In genomic region chr17:42677921-42678781, GRCh38 we compare ENCODE assay signal across 8 cellular contexts. TPM values are rescaled to one million over a fixed set of nuclear protein-coding genes. Genes with fewer than 3 reads are reported as not detected.
A peak's percentile ranks its signal among the peaks of the same experiment; 100 is the strongest.
DNase-seq lines count a peak whose midpoint lies in the region; ATAC-seq and TF ChIP-seq lines count a peak whose summit lies in the region.

No MANE protein-coding gene starts in this region.

- H3K4me1 ChIP-seq in liver (ENCODE audit: control insufficient read depth in 4 of 4, insufficient read depth in 4 of 4, low read length in 3 of 4) = peaks cover 25 to 73% (median 38%) of the 10 kb centered on the region in 4 donors

- DNase-seq in GM10266 (ENCODE audit: extremely low spot score) (peak; percentile 95), HL-60 (ENCODE audit: low read depth in 1 of 2, low spot score in 1 of 2) (peak; percentile 74 to 81), NCI-H774 (lab: John Stamatoyannopoulos, UW) (peak; percentile 94), dorsolateral prefrontal cortex (peak; percentile 74 to 89 (median 82))
- peak; percentile 86 for DNase-seq in activated CD4-positive, alpha-beta memory T cell treated with anti-CD3 and anti-CD28 coated beads for 36 hours
- DNase-seq in stimulated activated CD4-positive, alpha-beta T cell treated with anti-CD3 and anti-CD28 coated beads, Interleukin-4, amount 100 ng/mL, for 1 hour = peak; percentile 81

- POLR2A ChIA-PET in activated CD4-positive, alpha-beta memory T cell treated with anti-CD3 and anti-CD28 coated beads for 36 hours (lab: Charles Lee) = interaction anchor here (0.9 to 1.5 kb wide), 3 partner anchors 9 to 155 kb away, joined by 3 to 4 read pairs (median 3); partner anchors contain the start of gene PSME3

- TF ChIP-seq CTCF in GM10266 (IDR thresholded peaks at IDR 0.05; ENCODE audit: control insufficient read depth, insufficient read depth, low read depth, missing control alignments) (no peak), HL-60 (IDR thresholded peaks at IDR 0.05; ENCODE audit: insufficient read depth, low read length) (no peak), dorsolateral prefrontal cortex (IDR thresholded peaks at IDR 0.05 in 54 of 56, conservative IDR thresholded peaks at IDR 0.05 in 2 of 56; ENCODE audit: low read depth in 1 of 56, partially characterized antibody in 56 of 56) (peak in 14 of 56 donors; percentile 1 to 39 (median 20)), liver (IDR thresholded peaks at IDR 0.05; ENCODE audit: low read depth, low read length, missing input control) (no peak)

- H3K27ac ChIP-seq in HL-60 (replicated peaks) (peak overlapping the region; percentile 61), dorsolateral prefrontal cortex (peak overlapping the region; percentile 83 to 99 (median 96)), liver (ENCODE audit: low read depth in 1 of 2, low read length in 2 of 2) (peak overlapping the region; percentile 33 to 89)

- H3K9ac ChIP-seq in liver (ENCODE audit: low read depth in 1 of 2, low read length in 2 of 2) = peak overlapping the region; percentile 74 to 81

- CTCF ChIA-PET in activated CD4-positive, alpha-beta memory T cell treated with anti-CD3 and anti-CD28 coated beads for 36 hours (lab: Charles Lee) = interaction anchor here (1.0 to 3.2 kb wide), 7 partner anchors 17 to 101 kb away, joined by 3 to 58 read pairs (median 4); partner anchors contain the start of genes PSMC3IP, RETREG3 and TUBG1

- H3K9me3 ChIP-seq in liver (ENCODE audit: control insufficient read depth in 4 of 4, low read length in 3 of 4) = no peaks in the 10 kb centered on the region

- TF ChIP-seq RAD21 in liver (IDR thresholded peaks at IDR 0.05) = peak; percentile 9 to 14

- H3K27me3 Mint-ChIP-seq in activated CD4-positive, alpha-beta memory T cell treated with anti-CD3 and anti-CD28 coated beads for 36 hours = peaks cover 40% of the 10 kb centered on the region

- intact Hi-C loops in activated CD4-positive, alpha-beta memory T cell treated with anti-CD3 and anti-CD28 coated beads for 36 hours (cut with micrococcal nuclease) = loop anchor here (2.0 to 10.0 kb wide), 4 partner anchors 27 to 393 kb away; partner anchors contain the start of genes EZH1, NAGLU and STAT5A
- intact Hi-C loops in dorsolateral prefrontal cortex (cut with DNase I) = loop anchor here in 1 of 2 donors (2.0 to 5.0 kb wide), 2 partner anchors 69 to 111 kb away; partner anchors contain the start of genes MLX, RETREG3 and TUBG1

- H3K4me3 ChIP-seq in HL-60 (replicated peaks; ENCODE audit: insufficient read depth, low read length) = peak overlapping the region; percentile 55
- H3K4me3 ChIP-seq in dorsolateral prefrontal cortex = peak overlapping the region; percentile 56 to 96 (median 87)
- H3K4me3 ChIP-seq in liver (ENCODE audit: low read depth in 1 of 3, low read length in 3 of 3) = peak overlapping the region; percentile 54 to 77 (median 66)

- H3K36me3 Mint-ChIP-seq in activated CD4-positive, alpha-beta memory T cell treated with anti-CD3 and anti-CD28 coated beads for 36 hours = no peaks in the 10 kb centered on the region

- no peaks in the 10 kb centered on the region for H3K9me3 Mint-ChIP-seq in activated CD4-positive, alpha-beta memory T cell treated with anti-CD3 and anti-CD28 coated beads for 36 hours

- H3K27me3 ChIP-seq in HL-60 (ENCODE audit: insufficient read depth, poor library complexity, severe bottlenecking) (peaks cover 34% of the 10 kb centered on the region), dorsolateral prefrontal cortex (no peaks in the 10 kb centered on the region), liver (ENCODE audit: control insufficient read depth in 4 of 4, insufficient read depth in 4 of 4, low read length in 3 of 4) (no peaks in the 10 kb centered on the region)

- ATAC-seq in HG03378 (IDR thresholded peaks at IDR 0.05; ENCODE audit: unreplicated experiment) = no peak

- peak overlapping the region; percentile 72 for H3K27ac Mint-ChIP-seq in activated CD4-positive, alpha-beta memory T cell treated with anti-CD3 and anti-CD28 coated beads for 36 hours

- H3K4me1 Mint-ChIP-seq in activated CD4-positive, alpha-beta memory T cell treated with anti-CD3 and anti-CD28 coated beads for 36 hours (ENCODE audit: low read depth) = peaks cover 61% of the 10 kb centered on the region

- peak overlapping the region; percentile 76 for H3K4me3 Mint-ChIP-seq in activated CD4-positive, alpha-beta memory T cell treated with anti-CD3 and anti-CD28 coated beads for 36 hours

- peaks cover 0 to 3% (median 0%) of the 10 kb centered on the region in 4 donors for H3K36me3 ChIP-seq in liver (ENCODE audit: control insufficient read depth in 4 of 4, insufficient read depth in 3 of 4, low read depth in 1 of 4, low read length in 3 of 4)

- under 1% methylated on average over 53 of the region's 53 CpGs for WGBS in liver

TF ChIP-seq in liver, 16 proteins besides CTCF, POLR2A, EP300 and RAD21 (continues in another document):
- TF ChIP-seq SP1 (IDR thresholded peaks at IDR 0.05) (peak; percentile 63), FOXA1 (IDR thresholded peaks at IDR 0.05) (no peak), GABPA (IDR thresholded peaks at IDR 0.05 in 1 of 2, conservative IDR thresholded peaks at IDR 0.05 in 1 of 2) (no peak), FOXA2 (IDR thresholded peaks at IDR 0.05) (no peak), REST (IDR thresholded peaks at IDR 0.05) (peak; percentile 51), TAF1 (conservative IDR thresholded peaks at IDR 0.05) (no peak), HNF4A (conservative IDR thresholded peaks at IDR 0.05) (peak; percentile 37 to 67), RXRA (IDR thresholded peaks at IDR 0.05) (peak; percentile 85 to 86), EGR1 (IDR thresholded peaks at IDR 0.05; ENCODE audit: low read depth in 2 of 2) (no peak), JUND (IDR thresholded peaks at IDR 0.05) (no peak), HNF4G (IDR thresholded peaks at IDR 0.05) (no peak), NR2F2 (IDR thresholded peaks at IDR 0.05) (peak; percentile 47)
- TF ChIP-seq, protein P1, sequence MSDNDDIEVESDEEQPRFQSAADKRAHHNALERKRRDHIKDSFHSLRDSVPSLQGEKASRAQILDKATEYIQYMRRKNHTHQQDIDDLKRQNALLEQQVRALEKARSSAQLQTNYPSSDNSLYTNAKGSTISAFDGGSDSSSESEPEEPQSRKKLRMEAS (IDR thresholded peaks at IDR 0.05) = no peak
- TF ChIP-seq, protein P2, sequence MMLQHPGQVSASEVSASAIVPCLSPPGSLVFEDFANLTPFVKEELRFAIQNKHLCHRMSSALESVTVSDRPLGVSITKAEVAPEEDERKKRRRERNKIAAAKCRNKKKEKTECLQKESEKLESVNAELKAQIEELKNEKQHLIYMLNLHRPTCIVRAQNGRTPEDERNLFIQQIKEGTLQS (IDR thresholded peaks at IDR 0.05) = no peak

RNA-seq across cellular contexts. Expression of gene PLEKHH3, which starts 1.4 kb away (rescaled TPM):
- 1 to 10 TPM; 1.1 to 1.2 TPM for total RNA-seq in activated CD4-positive, alpha-beta memory T cell treated with anti-CD3 and anti-CD28 coated beads for 36 hours
- total RNA-seq in dorsolateral prefrontal cortex (10 to 100 TPM in 104 of 120 experiments, 1 to 10 TPM in 16; 6.3 to 25.0 (median 12.5) TPM), liver (1 to 10 TPM; 4.2 to 8.5 TPM)
- 10 to 100 TPM in 1 of 2 donors, 1 to 10 TPM in 1; 7.4 to 10.3 TPM for polyA plus RNA-seq in liver

RNA-seq across cellular contexts. Expression of gene CCR10, which starts 3.5 kb away (rescaled TPM):
- under 1 TPM; 0.38 to 0.65 TPM for total RNA-seq in activated CD4-positive, alpha-beta memory T cell treated with anti-CD3 and anti-CD28 coated beads for 36 hours
- total RNA-seq in dorsolateral prefrontal cortex = 1 to 10 TPM; 1.8 to 8.1 (median 4.2) TPM
- total RNA-seq in liver = under 1 TPM; 0.05 to 0.42 TPM
- under 1 TPM; 0.17 to 0.44 TPM for polyA plus RNA-seq in liver

RNA-seq across cellular contexts. Expression of gene CNTNAP1, which starts 4.2 kb away (rescaled TPM):
- total RNA-seq in activated CD4-positive, alpha-beta memory T cell treated with anti-CD3 and anti-CD28 coated beads for 36 hours = 1 to 10 TPM; 1.8 to 1.9 TPM
- total RNA-seq in dorsolateral prefrontal cortex (100 to 1,000 TPM in 116 of 120 experiments, 10 to 100 TPM in 4; 58.4 to 222 (median 157) TPM), liver (under 1 TPM; 0.70 to 0.75 TPM)
- under 1 TPM; 0.08 to 0.50 TPM for polyA plus RNA-seq in liver

RNA-seq across cellular contexts. Expression of gene TUBG2, which starts 19.1 kb away (rescaled TPM):
- 10 to 100 TPM in 1 of 2 experiments, 1 to 10 TPM in 1; 9.3 to 10.1 TPM for total RNA-seq in activated CD4-positive, alpha-beta memory T cell treated with anti-CD3 and anti-CD28 coated beads for 36 hours
- total RNA-seq in dorsolateral prefrontal cortex (100 to 1,000 TPM in 77 of 120 experiments, 10 to 100 TPM in 43; 64.3 to 154 (median 106) TPM), liver (1 to 10 TPM; 1.4 to 5.0 TPM)
- 10 to 100 TPM in 1 of 2 donors, 1 to 10 TPM in 1; 5.0 to 10.8 TPM for polyA plus RNA-seq in liver

Comparison
In these comparisons a context has a peak if more than half of its experiments do, and no peak if none do; other contexts are left out.
1. RNA of gene CNTNAP1, which starts 4.2 kb away (total RNA-seq): 58.4 to 222 TPM in dorsolateral prefrontal cortex; 1.8 to 1.9 TPM in activated CD4-positive, alpha-beta memory T cell treated with anti-CD3 and anti-CD28 coated beads for 36 hours and 0.70 to 0.75 TPM in liver; every median in the first group is over 10 times any median in the second.
2. Peak in every context shown above with its lines, with median percentiles within 50 percentile points of each other: DNase-seq, H3K27ac ChIP-seq and H3K4me3 ChIP-seq.